ENCODE assay signal across 1 cellular context in genomic region chr3:184567924-184568590, GRCh38.
TF ChIP-seq lines count a peak whose summit lies in the region.

No MANE protein-coding gene starts in this region.

TF ChIP-seq in HepG2, 621 proteins besides CTCF, POLR2A, EP300 and RAD21 (continued from another document):
- no peak for TF ChIP-seq GRHL1 (CRISPR knock-in tag; conservative IDR thresholded peaks at IDR 0.05)
- TF ChIP-seq MTF1 (CRISPR knock-in tag; IDR thresholded peaks at IDR 0.05) = no peak
- no peak for TF ChIP-seq RBM39 (IDR thresholded peaks at IDR 0.05; ENCODE audit: low read depth, low read length, poor library complexity, severe bottlenecking)
- TF ChIP-seq ZNF768 (CRISPR knock-in tag; IDR thresholded peaks at IDR 0.05) = no peak
- no peak for TF ChIP-seq ARID4A (CRISPR knock-in tag; IDR thresholded peaks at IDR 0.05; ENCODE audit: borderline replicate concordance)
- no peak for TF ChIP-seq ZSCAN30 (CRISPR knock-in tag; IDR thresholded peaks at IDR 0.05)
- no peak for TF ChIP-seq ZNF607 (CRISPR knock-in tag; IDR thresholded peaks at IDR 0.05; ENCODE audit: borderline replicate concordance)
